In genomic region chr18:59358611-59359575, GRCh38 we compare ENCODE assay signal across 1 cellular context.
A peak's percentile ranks its signal among the peaks of the same experiment; 100 is the strongest.
TF ChIP-seq lines count a peak whose summit lies in the region.

A gene with protein sequence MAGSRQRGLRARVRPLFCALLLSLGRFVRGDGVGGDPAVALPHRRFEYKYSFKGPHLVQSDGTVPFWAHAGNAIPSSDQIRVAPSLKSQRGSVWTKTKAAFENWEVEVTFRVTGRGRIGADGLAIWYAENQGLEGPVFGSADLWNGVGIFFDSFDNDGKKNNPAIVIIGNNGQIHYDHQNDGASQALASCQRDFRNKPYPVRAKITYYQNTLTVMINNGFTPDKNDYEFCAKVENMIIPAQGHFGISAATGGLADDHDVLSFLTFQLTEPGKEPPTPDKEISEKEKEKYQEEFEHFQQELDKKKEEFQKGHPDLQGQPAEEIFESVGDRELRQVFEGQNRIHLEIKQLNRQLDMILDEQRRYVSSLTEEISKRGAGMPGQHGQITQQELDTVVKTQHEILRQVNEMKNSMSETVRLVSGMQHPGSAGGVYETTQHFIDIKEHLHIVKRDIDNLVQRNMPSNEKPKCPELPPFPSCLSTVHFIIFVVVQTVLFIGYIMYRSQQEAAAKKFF (minus strand): TSS chr18:59359265. CDS start chr18:59359244, 21 bp downstream.

TF ChIP-seq in GM12878, 131 proteins besides CTCF, POLR2A, EP300 and RAD21 (continued from another document and continues in another):
- TF ChIP-seq, protein P1, sequence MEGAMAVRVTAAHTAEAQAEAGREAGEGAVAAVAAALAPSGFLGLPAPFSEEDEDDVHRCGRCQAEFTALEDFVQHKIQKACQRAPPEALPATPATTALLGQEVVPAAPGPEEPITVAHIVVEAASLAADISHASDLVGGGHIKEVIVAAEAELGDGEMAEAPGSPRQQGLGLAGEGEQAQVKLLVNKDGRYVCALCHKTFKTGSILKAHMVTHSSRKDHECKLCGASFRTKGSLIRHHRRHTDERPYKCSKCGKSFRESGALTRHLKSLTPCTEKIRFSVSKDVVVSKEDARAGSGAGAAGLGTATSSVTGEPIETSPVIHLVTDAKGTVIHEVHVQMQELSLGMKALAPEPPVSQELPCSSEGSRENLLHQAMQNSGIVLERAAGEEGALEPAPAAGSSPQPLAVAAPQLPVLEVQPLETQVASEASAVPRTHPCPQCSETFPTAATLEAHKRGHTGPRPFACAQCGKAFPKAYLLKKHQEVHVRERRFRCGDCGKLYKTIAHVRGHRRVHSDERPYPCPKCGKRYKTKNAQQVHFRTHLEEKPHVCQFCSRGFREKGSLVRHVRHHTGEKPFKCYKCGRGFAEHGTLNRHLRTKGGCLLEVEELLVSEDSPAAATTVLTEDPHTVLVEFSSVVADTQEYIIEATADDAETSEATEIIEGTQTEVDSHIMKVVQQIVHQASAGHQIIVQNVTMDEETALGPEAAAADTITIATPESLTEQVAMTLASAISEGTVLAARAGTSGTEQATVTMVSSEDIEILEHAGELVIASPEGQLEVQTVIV (IDR thresholded peaks at IDR 0.05; ENCODE audit: borderline replicate concordance, partially characterized antibody): no peak
- TF ChIP-seq SKIL (IDR thresholded peaks at IDR 0.05; ENCODE audit: low read depth, poor library complexity, severe bottlenecking) (no peak), POLR2AphosphoS5 (IDR thresholded peaks at IDR 0.05; ENCODE audit: low read length) (peak; percentile 75), FOXM1 (IDR thresholded peaks at IDR 0.05; ENCODE audit: low read depth, low read length) (no peak), POU2F2 (IDR thresholded peaks at IDR 0.05; ENCODE audit: borderline replicate concordance, low read depth, low read length) (no peak), RCOR1 (conservative IDR thresholded peaks at IDR 0.05; ENCODE audit: low read depth, low read length) (no peak), ASH2L (IDR thresholded peaks at IDR 0.05; ENCODE audit: borderline replicate concordance, low read depth) (peak; percentile 63; the same call in 1 of the 2 replicates), GATAD2B (conservative IDR thresholded peaks at IDR 0.05; ENCODE audit: low read depth) (peak; percentile 64; the same call in 1 of the 2 replicates), ZNF622 (IDR thresholded peaks at IDR 0.05) (no peak), PAX8 (IDR thresholded peaks at IDR 0.05) (no peak), TCF7 (IDR thresholded peaks at IDR 0.05; ENCODE audit: borderline replicate concordance) (peak; percentile 83), ELK1 (IDR thresholded peaks at IDR 0.05; ENCODE audit: low read depth, low read length) (peak; percentile 33; the same call in 1 of the 2 replicates), MTA2 (IDR thresholded peaks at IDR 0.05; ENCODE audit: low read depth) (peak; percentile 58; the same call in 1 of the 2 replicates), SMC3 (IDR thresholded peaks at IDR 0.05; ENCODE audit: borderline replicate concordance, low read length) (no peak), SPI1 (IDR thresholded peaks at IDR 0.05; ENCODE audit: borderline replicate concordance, insufficient read depth, low read depth, low read length) (0 out of 2 replicates have a peak, but pooled peaks have one; percentile 2), ZBED1 (IDR thresholded peaks at IDR 0.05; ENCODE audit: borderline replicate concordance) (no peak), MEF2A (IDR thresholded peaks at IDR 0.05; ENCODE audit: insufficient read depth, low read depth, low read length) (no peak), CREM (IDR thresholded peaks at IDR 0.05; ENCODE audit: low read depth) (peak; percentile 42; the same call in 1 of the 2 replicates), YY1 (IDR thresholded peaks at IDR 0.05; ENCODE audit: low read depth, low read length) (peak; percentile 98), NR2F1 (conservative IDR thresholded peaks at IDR 0.05) (peak; percentile 88), RAD51 (IDR thresholded peaks at IDR 0.05) (no peak), DPF2 (IDR thresholded peaks at IDR 0.05) (peak; percentile 75), IKZF1 (conservative IDR thresholded peaks at IDR 0.05) (peak; percentile 73), MYB (IDR thresholded peaks at IDR 0.05; ENCODE audit: borderline replicate concordance, low read depth, low read length) (no peak), CHD4 (IDR thresholded peaks at IDR 0.05) (no peak), NFIC (IDR thresholded peaks at IDR 0.05; ENCODE audit: low read depth, low read length) (0 out of 2 replicates have a peak, but pooled peaks have one; percentile 27), ATF7 (IDR thresholded peaks at IDR 0.05; ENCODE audit: low read depth) (no peak), SMAD5 (IDR thresholded peaks at IDR 0.05; ENCODE audit: low read depth) (peak; percentile 38; the same call in 1 of the 2 replicates), MXI1 (IDR thresholded peaks at IDR 0.05; ENCODE audit: low read depth, low read length) (no peak; the same call in none of the 2 replicates), REST (IDR thresholded peaks at IDR 0.05; ENCODE audit: low read depth, low read length) (no peak), CUX1 (IDR thresholded peaks at IDR 0.05; ENCODE audit: insufficient replicate concordance, low read depth, low read length) (no peak), EED (IDR thresholded peaks at IDR 0.05; ENCODE audit: low read depth) (0 out of 2 replicates have a peak, but pooled peaks have one; percentile 16), CBX3 (IDR thresholded peaks at IDR 0.05; ENCODE audit: borderline replicate concordance, low read depth) (no peak), TBL1XR1 (IDR thresholded peaks at IDR 0.05; ENCODE audit: low read depth, low read length) (no peak), YBX1 (IDR thresholded peaks at IDR 0.05) (no peak), NRF1 (conservative IDR thresholded peaks at IDR 0.05; ENCODE audit: low read depth, low read length) (0 out of 2 replicates have a peak, but pooled peaks have one; percentile 21), TAF1 (IDR thresholded peaks at IDR 0.05; ENCODE audit: borderline replicate concordance, low read depth, low read length) (peak; percentile 92)
- TF ChIP-seq, protein P2, sequence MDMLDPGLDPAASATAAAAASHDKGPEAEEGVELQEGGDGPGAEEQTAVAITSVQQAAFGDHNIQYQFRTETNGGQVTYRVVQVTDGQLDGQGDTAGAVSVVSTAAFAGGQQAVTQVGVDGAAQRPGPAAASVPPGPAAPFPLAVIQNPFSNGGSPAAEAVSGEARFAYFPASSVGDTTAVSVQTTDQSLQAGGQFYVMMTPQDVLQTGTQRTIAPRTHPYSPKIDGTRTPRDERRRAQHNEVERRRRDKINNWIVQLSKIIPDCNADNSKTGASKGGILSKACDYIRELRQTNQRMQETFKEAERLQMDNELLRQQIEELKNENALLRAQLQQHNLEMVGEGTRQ (IDR thresholded peaks at IDR 0.05; ENCODE audit: borderline replicate concordance, low read depth, low read length): no peak
- TF ChIP-seq, protein P3, sequence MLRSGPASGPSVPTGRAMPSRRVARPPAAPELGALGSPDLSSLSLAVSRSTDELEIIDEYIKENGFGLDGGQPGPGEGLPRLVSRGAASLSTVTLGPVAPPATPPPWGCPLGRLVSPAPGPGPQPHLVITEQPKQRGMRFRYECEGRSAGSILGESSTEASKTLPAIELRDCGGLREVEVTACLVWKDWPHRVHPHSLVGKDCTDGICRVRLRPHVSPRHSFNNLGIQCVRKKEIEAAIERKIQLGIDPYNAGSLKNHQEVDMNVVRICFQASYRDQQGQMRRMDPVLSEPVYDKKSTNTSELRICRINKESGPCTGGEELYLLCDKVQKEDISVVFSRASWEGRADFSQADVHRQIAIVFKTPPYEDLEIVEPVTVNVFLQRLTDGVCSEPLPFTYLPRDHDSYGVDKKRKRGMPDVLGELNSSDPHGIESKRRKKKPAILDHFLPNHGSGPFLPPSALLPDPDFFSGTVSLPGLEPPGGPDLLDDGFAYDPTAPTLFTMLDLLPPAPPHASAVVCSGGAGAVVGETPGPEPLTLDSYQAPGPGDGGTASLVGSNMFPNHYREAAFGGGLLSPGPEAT (IDR thresholded peaks at IDR 0.05; ENCODE audit: low read depth): peak; percentile 72
- TF ChIP-seq, protein P4, sequence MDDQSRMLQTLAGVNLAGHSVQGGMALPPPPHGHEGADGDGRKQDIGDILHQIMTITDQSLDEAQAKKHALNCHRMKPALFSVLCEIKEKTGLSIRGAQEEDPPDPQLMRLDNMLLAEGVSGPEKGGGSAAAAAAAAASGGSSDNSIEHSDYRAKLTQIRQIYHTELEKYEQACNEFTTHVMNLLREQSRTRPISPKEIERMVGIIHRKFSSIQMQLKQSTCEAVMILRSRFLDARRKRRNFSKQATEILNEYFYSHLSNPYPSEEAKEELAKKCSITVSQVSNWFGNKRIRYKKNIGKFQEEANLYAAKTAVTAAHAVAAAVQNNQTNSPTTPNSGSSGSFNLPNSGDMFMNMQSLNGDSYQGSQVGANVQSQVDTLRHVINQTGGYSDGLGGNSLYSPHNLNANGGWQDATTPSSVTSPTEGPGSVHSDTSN (IDR thresholded peaks at IDR 0.05; ENCODE audit: insufficient replicate concordance, low read depth, low read length): peak; percentile 55
- TF ChIP-seq, protein P5, sequence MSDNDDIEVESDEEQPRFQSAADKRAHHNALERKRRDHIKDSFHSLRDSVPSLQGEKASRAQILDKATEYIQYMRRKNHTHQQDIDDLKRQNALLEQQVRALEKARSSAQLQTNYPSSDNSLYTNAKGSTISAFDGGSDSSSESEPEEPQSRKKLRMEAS (IDR thresholded peaks at IDR 0.05; ENCODE audit: low read depth, low read length): no peak; the same call in 1 of the 2 replicates
